10 cellular contexts compared by ENCODE assay signal in the genomic region with DNA sequence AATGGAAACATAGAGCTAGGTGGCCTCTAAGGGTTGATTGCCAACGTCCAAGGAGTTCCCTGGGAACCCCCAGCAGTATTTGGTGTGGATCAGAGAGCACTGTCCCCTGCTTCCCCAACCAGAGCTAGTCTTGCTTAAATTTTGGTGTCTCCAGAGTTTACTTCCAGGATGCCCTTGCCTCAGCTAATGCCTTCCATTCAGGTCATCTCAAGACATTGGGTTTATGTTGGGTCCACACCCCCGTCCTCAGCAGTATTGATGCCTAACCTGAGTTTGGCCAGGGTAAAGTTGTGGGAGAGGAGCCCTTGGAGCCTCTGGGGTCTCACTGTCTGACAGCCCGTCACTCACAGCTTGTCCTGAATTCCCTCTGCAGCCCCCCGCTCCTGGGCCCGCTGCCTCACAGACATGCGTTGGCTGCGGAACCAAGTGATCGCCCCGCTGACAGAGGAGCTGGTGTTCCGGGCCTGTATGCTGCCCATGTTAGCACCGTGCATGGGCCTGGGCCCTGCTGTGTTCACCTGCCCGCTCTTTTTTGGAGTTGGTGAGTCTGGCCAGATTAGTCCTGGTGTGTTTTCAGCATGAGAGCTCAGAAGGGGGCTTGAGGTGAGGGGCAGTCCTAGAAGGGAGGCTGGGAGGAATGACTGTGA. TPM values are rescaled to one million over a fixed set of nuclear protein-coding genes. Genes with fewer than 3 reads are reported as not detected.
DNase-seq lines count a peak whose midpoint lies in the region; ATAC-seq lines count a peak whose summit lies in the region.
"Had no signal": no experiment of that assay in that cellular context is flagged by ENCODE, and none has a peak within 500 bp of the region (broad histone marks: within the 10 kb centered on the region; RNA-seq: fewer than 3 reads in every experiment).

No MANE protein-coding gene starts in this region.

- H3K27ac ChIP-seq in iPS-18a (ENCODE audit: low read length) = no peak overlapping the region

- H3K27ac Mint-ChIP-seq in activated CD4-positive, alpha-beta T cell treated with anti-CD3 and anti-CD28 coated beads, Interleukin-2, amount 10 ng/mL, durations not matched to agents 7 days and 5 days = peak overlapping the region; percentile 95
- peak overlapping the region; percentile 98 for H3K27ac Mint-ChIP-seq in stimulated activated naive B cell treated with anti-CD40 and anti-IgM and Interleukin-4, amounts not matched to agents 10 μg/mL and 1 μg/mL and 100 μg/mL, for 72 hours

- peak overlapping the region; percentile 88 for H3K4me3 ChIP-seq in iPS-18a (ENCODE audit: low read length)

- POLR2A ChIA-PET in activated CD4-positive, alpha-beta T cell treated with anti-CD3 and anti-CD28 coated beads, Interleukin-2, amount 10 ng/mL, durations not matched to agents 7 days and 5 days (lab: Charles Lee) = no interaction called here

- peaks cover 31% of the 10 kb centered on the region for H3K36me3 ChIP-seq in iPS-18a (ENCODE audit: control insufficient read depth, low read depth, low read length)

- H3K4me3 Mint-ChIP-seq in activated CD4-positive, alpha-beta T cell treated with anti-CD3 and anti-CD28 coated beads, Interleukin-2, amount 10 ng/mL, durations not matched to agents 7 days and 5 days = peak overlapping the region; percentile 85
- peak overlapping the region; percentile 97 to 99 for H3K4me3 Mint-ChIP-seq in stimulated activated naive B cell treated with anti-CD40 and anti-IgM and Interleukin-4, amounts not matched to agents 10 μg/mL and 1 μg/mL and 100 μg/mL, for 72 hours

- peaks cover 29% of the 10 kb centered on the region for H3K36me3 Mint-ChIP-seq in activated CD4-positive, alpha-beta T cell treated with anti-CD3 and anti-CD28 coated beads, Interleukin-2, amount 10 ng/mL, durations not matched to agents 7 days and 5 days (ENCODE audit: low read depth)
- H3K36me3 Mint-ChIP-seq in stimulated activated naive B cell treated with anti-CD40 and anti-IgM and Interleukin-4, amounts not matched to agents 10 μg/mL and 1 μg/mL and 100 μg/mL, for 72 hours = peaks cover 23 to 27% of the 10 kb centered on the region in 2 donors

- no peak for DNase-seq in activated CD4-positive, alpha-beta T cell treated with anti-CD3 and anti-CD28 coated beads, Interleukin-2, amount 10 ng/mL, durations not matched to agents 7 days and 5 days
- no peak for DNase-seq in activated CD4-positive, alpha-beta T cell treated with anti-CD3 and anti-CD28 coated beads for 4 hours
- DNase-seq in activated CD8-positive, alpha-beta memory T cell treated with anti-CD3 and anti-CD28 coated beads, Interleukin-2, amount 50 U/mL, for 4 hours = peak; percentile 16
- no peak for DNase-seq in stimulated activated naive B cell treated with anti-CD40 and anti-IgM and Interleukin-4, amounts not matched to agents 10 μg/mL and 1 μg/mL and 100 μg/mL, for 72 hours
- no peak for DNase-seq in NCI-H748 (lab: John Stamatoyannopoulos, UW; ENCODE audit: unreplicated experiment)
- DNase-seq in NCI-H146 (lab: John Stamatoyannopoulos, UW) = no peak
- no peak for DNase-seq in NOMO-1 treated with dmso at 0.1 percent for 144 hours (lab: John Stamatoyannopoulos, UW; ENCODE audit: unreplicated experiment)
- DNase-seq: NCI-H69 had no signal

- no peak overlapping the region for H3K9ac ChIP-seq in iPS-18a (ENCODE audit: low read length)

- H3K9me3 Mint-ChIP-seq in activated CD4-positive, alpha-beta T cell treated with anti-CD3 and anti-CD28 coated beads, Interleukin-2, amount 10 ng/mL, durations not matched to agents 7 days and 5 days = no peaks in the 10 kb centered on the region
- H3K9me3 Mint-ChIP-seq in stimulated activated naive B cell treated with anti-CD40 and anti-IgM and Interleukin-4, amounts not matched to agents 10 μg/mL and 1 μg/mL and 100 μg/mL, for 72 hours = no peaks in the 10 kb centered on the region

- CTCF ChIA-PET in activated CD4-positive, alpha-beta T cell treated with anti-CD3 and anti-CD28 coated beads, Interleukin-2, amount 10 ng/mL, durations not matched to agents 7 days and 5 days (lab: Charles Lee) = interaction anchor here (0.5 to 3.8 kb wide), 5 partner anchors 10 to 273 kb away, joined by 3 to 27 read pairs (median 4); no protein-coding TSS in a partner anchor

- H3K4me1 ChIP-seq in iPS-18a (ENCODE audit: control insufficient read depth, low read depth, low read length) = peaks cover 8% of the 10 kb centered on the region

- H3K9me3 ChIP-seq in iPS-18a (ENCODE audit: control insufficient read depth, low read depth, low read length) = no peaks in the 10 kb centered on the region
- H3K9me3 ChIP-seq: neutrophil had no signal

- no peaks in the 10 kb centered on the region for H3K27me3 Mint-ChIP-seq in activated CD4-positive, alpha-beta T cell treated with anti-CD3 and anti-CD28 coated beads, Interleukin-2, amount 10 ng/mL, durations not matched to agents 7 days and 5 days
- no peaks in the 10 kb centered on the region for H3K27me3 Mint-ChIP-seq in stimulated activated naive B cell treated with anti-CD40 and anti-IgM and Interleukin-4, amounts not matched to agents 10 μg/mL and 1 μg/mL and 100 μg/mL, for 72 hours

- no peaks in the 10 kb centered on the region for H3K27me3 ChIP-seq in iPS-18a (ENCODE audit: control insufficient read depth, insufficient read depth, low read length)
- H3K27me3 ChIP-seq: neutrophil had no signal

- no peak for ATAC-seq in stimulated activated naive B cell treated with anti-CD40 and anti-IgM and Interleukin-4, amounts not matched to agents 10 μg/mL and 1 μg/mL and 100 μg/mL, for 72 hours (replicated peaks)

- H3K4me1 Mint-ChIP-seq in activated CD4-positive, alpha-beta T cell treated with anti-CD3 and anti-CD28 coated beads, Interleukin-2, amount 10 ng/mL, durations not matched to agents 7 days and 5 days = peaks cover 47% of the 10 kb centered on the region
- H3K4me1 Mint-ChIP-seq in stimulated activated naive B cell treated with anti-CD40 and anti-IgM and Interleukin-4, amounts not matched to agents 10 μg/mL and 1 μg/mL and 100 μg/mL, for 72 hours = peaks cover 35 to 47% of the 10 kb centered on the region in 2 donors

RNA-seq across cellular contexts. Expression of gene RCE1, which starts 1.4 kb away (rescaled TPM):
- 10 to 100 TPM; 23.1 to 23.7 TPM for total RNA-seq in activated CD4-positive, alpha-beta T cell treated with anti-CD3 and anti-CD28 coated beads, Interleukin-2, amount 10 ng/mL, durations not matched to agents 7 days and 5 days

RNA-seq across cellular contexts. Expression of gene LRFN4, which starts 12.2 kb away (rescaled TPM):
- total RNA-seq in activated CD4-positive, alpha-beta T cell treated with anti-CD3 and anti-CD28 coated beads, Interleukin-2, amount 10 ng/mL, durations not matched to agents 7 days and 5 days = 10 to 100 TPM; 14.1 to 16.6 TPM
